ENCODE assay signal across 17 cellular contexts in genomic region chr7:73809454-73810090, GRCh38. TPM values are rescaled to one million over a fixed set of nuclear protein-coding genes. Genes with fewer than 3 reads are reported as not detected.
DNase-seq lines count a peak whose midpoint lies in the region; ATAC-seq and TF ChIP-seq lines count a peak whose summit lies in the region.
"Had no signal": no experiment of that assay in that cellular context is flagged by ENCODE, and none has a peak within 500 bp of the region (broad histone marks: within the 10 kb centered on the region; RNA-seq: fewer than 3 reads in every experiment).

No MANE protein-coding gene starts in this region.

- H3K4me1 ChIP-seq in PC-3 (ENCODE audit: insufficient read depth, low read length) = peaks cover 6% of the 10 kb centered on the region
- H3K4me1 ChIP-seq: parathyroid adenoma, tibial nerve had no signal

- H3K9ac ChIP-seq in PC-3 (ENCODE audit: low read length) = peak overlapping the region; percentile 62
- H3K9ac ChIP-seq: parathyroid adenoma had no signal

- H3K36me3 ChIP-seq in PC-3 (ENCODE audit: low read depth, low read length) = no peaks in the 10 kb centered on the region
- H3K36me3 ChIP-seq: tibial nerve had no signal

- H3K79me2 ChIP-seq in PC-3 (ENCODE audit: low read length) = no peaks in the 10 kb centered on the region
- H3K79me2 ChIP-seq: parathyroid adenoma had no signal

- H3F3A ChIP-seq in PC-3 (ENCODE audit: low read length, unreplicated experiment) = no peaks in the 10 kb centered on the region

- H3K4me1 Mint-ChIP-seq in Calu3 (ENCODE audit: low read depth, unreplicated experiment) = peaks cover 7% of the 10 kb centered on the region
- H3K4me1 Mint-ChIP-seq: activated naive CD4-positive, alpha-beta T cell treated with anti-CD3 and anti-CD28 coated beads, Interleukin-2, amount 50 U/mL, for 24 hours; central memory CD8-positive, alpha-beta T cell had no signal

- TF ChIP-seq CTCF in Calu3 (IDR thresholded peaks at IDR 0.05; ENCODE audit: unreplicated experiment) = no peak
- no peak for TF ChIP-seq CTCF in PC-3 (conservative IDR thresholded peaks at IDR 0.05; ENCODE audit: low read depth, low read length)

- peak; percentile 79 for ATAC-seq in PC-3

- CTCF ChIA-PET in Calu3 (lab: Charles Lee) = interaction anchor here (0.6 to 1.0 kb wide), 4 partner anchors 13 to 38 kb away, joined by 3 to 4 read pairs (median 3); no protein-coding TSS in a partner anchor
- CTCF ChIA-PET in PC-3 (lab: Charles Lee) = no interaction called here

- H3K27me3 ChIP-seq in PC-3 (ENCODE audit: low read length) = no peaks in the 10 kb centered on the region

- no peak overlapping the region for H3K4me3 ChIP-seq in PC-3 (ENCODE audit: low read length)
- H3K4me3 ChIP-seq: tibial nerve had no signal

- intact Hi-C loops in Calu3 (cut with micrococcal nuclease; ENCODE audit: unreplicated experiment) = no loop called here
- intact Hi-C loops in PC-3 (cut with micrococcal nuclease) = no loop called here
- intact Hi-C loops in posterior vena cava (cut with DNase I) = loop anchor here in 1 of 2 donors (5.0 kb wide), 1 partner anchor 48 kb away; no protein-coding TSS in a partner anchor

- peak overlapping the region; percentile 58 for H3K27ac Mint-ChIP-seq in Calu3 (ENCODE audit: unreplicated experiment)
- H3K27ac Mint-ChIP-seq: activated naive CD4-positive, alpha-beta T cell treated with anti-CD3 and anti-CD28 coated beads, Interleukin-2, amount 50 U/mL, for 24 hours had no signal

- H3K9me3 Mint-ChIP-seq in Calu3 (ENCODE audit: low read depth, unreplicated experiment) = no peaks in the 10 kb centered on the region
- H3K9me3 Mint-ChIP-seq: activated naive CD4-positive, alpha-beta T cell treated with anti-CD3 and anti-CD28 coated beads, Interleukin-2, amount 50 U/mL, for 24 hours; central memory CD8-positive, alpha-beta T cell had no signal

- DNase-seq in Calu3 (peak; percentile 40), PC-3 (peak; percentile 71), epithelial cell of prostate (ENCODE audit: low read depth, low spot score) (no peak), posterior vena cava (ENCODE audit: low spot score) (peak; percentile 64), SW 1271 (lab: John Stamatoyannopoulos, UW) (no peak), caudate nucleus (lab: John Stamatoyannopoulos, UW) (no peak), DMS 273 (lab: John Stamatoyannopoulos, UW; ENCODE audit: unreplicated experiment) (no peak), NCI-H1092 (lab: John Stamatoyannopoulos, UW) (no peak)
- DNase-seq: DMS 273 treated with DMSO at 0.1 percent for 48 hours; erythroblast; NCI-H187; stimulated activated CD8-positive, alpha-beta memory T cell treated with anti-CD3 and anti-CD28 coated beads, Interleukin-4, amount 100 ng/mL, for 48 hours had no signal

- H3K27ac ChIP-seq in PC-3 (ENCODE audit: low read length) (peak overlapping the region; percentile 79), epithelial cell of prostate (peak overlapping the region; percentile 22), caudate nucleus (ENCODE audit: low read depth, low read length) (no peak overlapping the region)
- H3K27ac ChIP-seq: parathyroid adenoma, tibial nerve had no signal

- H3K9me3 ChIP-seq in PC-3 (ENCODE audit: low read length) = no peaks in the 10 kb centered on the region

- no TSS peak for BruUV-seq in Calu3 (replicated peaks; lab: Mats Ljungman, UMichigan)
- BruUV-seq in PC-3 (replicated peaks; lab: Mats Ljungman, UMichigan) = TSS peak; percentile 50

- no peak overlapping the region for H3K4me3 Mint-ChIP-seq in Calu3 (ENCODE audit: low read depth, unreplicated experiment)
- H3K4me3 Mint-ChIP-seq: activated naive CD4-positive, alpha-beta T cell treated with anti-CD3 and anti-CD28 coated beads, Interleukin-2, amount 50 U/mL, for 24 hours; central memory CD8-positive, alpha-beta T cell had no signal

- H3K36me3 Mint-ChIP-seq in Calu3 (ENCODE audit: insufficient read depth, unreplicated experiment) = peaks cover 5% of the 10 kb centered on the region

- no peaks in the 10 kb centered on the region for H4K20me1 ChIP-seq in PC-3 (ENCODE audit: low read length)

- no peaks in the 10 kb centered on the region for H3K9me2 ChIP-seq in PC-3 (replicated peaks; ENCODE audit: low read length)

- H3K4me2 ChIP-seq in PC-3 (ENCODE audit: low read length) = peak overlapping the region; percentile 42

- H2AFZ ChIP-seq in PC-3 (ENCODE audit: low read length) = peak overlapping the region; percentile 33
- H2AFZ ChIP-seq: parathyroid adenoma had no signal

- POLR2A ChIA-PET in PC-3 (lab: Charles Lee; ENCODE audit: unreplicated experiment) = no interaction called here

- H3K27me3 Mint-ChIP-seq in Calu3 (ENCODE audit: unreplicated experiment) = no peaks in the 10 kb centered on the region

RNA-seq across cellular contexts. Expression of gene CLDN4, which starts 21.2 kb away (rescaled TPM):
- 283 and 325 TPM in 2 replicates for total RNA-seq in Calu3 (2022)
- total RNA-seq in PC-3 (2014; rRNA removed) = 656 and 724 TPM in 2 replicates
- under 1 TPM; 0.38 to 0.97 TPM for total RNA-seq in posterior vena cava
- total RNA-seq: SK-MEL-5 had no signal

RNA-seq across cellular contexts. Expression of gene METTL27, which starts 32.7 kb away (rescaled TPM):
- 14.3 TPM in 2 replicates for total RNA-seq in Calu3 (2022)
- 0.35 and 3.3 TPM in 2 replicates for total RNA-seq in PC-3 (2014; rRNA removed)
- 1 to 10 TPM in 1 of 2 donors, under 1 TPM in 1; 0.90 to 5.1 TPM for total RNA-seq in posterior vena cava

RNA-seq across cellular contexts. Expression of gene CLDN3, which starts 39.5 kb away (rescaled TPM):
- 122 and 135 TPM in 2 replicates for total RNA-seq in Calu3 (2022)
- 51.6 and 70.7 TPM in 2 replicates for total RNA-seq in PC-3 (2014; rRNA removed)
- total RNA-seq in posterior vena cava = not detected
- total RNA-seq: SK-MEL-5, tibial nerve had no signal

RNA-seq across cellular contexts. Expression of gene TMEM270, which starts 51.4 kb away (rescaled TPM):
- total RNA-seq in Calu3 (2022) (0.59 and 1.2 TPM in 2 replicates), PC-3 (2014; rRNA removed) (3.8 TPM in 1 of 2 replicates, not detected in the other), posterior vena cava (not detected)
- total RNA-seq: SK-MEL-5, tibial nerve had no signal

Comparison
In these comparisons a context has a peak if more than half of its experiments do, and no peak if none do; other contexts are left out.
1. DNase-seq: peak in Calu3 (single experiment), PC-3 (single experiment) and posterior vena cava (single experiment); none in epithelial cell of prostate (single experiment), SW 1271 (0 of 2), caudate nucleus (0 of 61), DMS 273 (single experiment) and NCI-H1092 (single experiment).
2. RNA of gene CLDN4, which starts 21.2 kb away (total RNA-seq): 656 to 724 TPM in PC-3 and 283 to 325 TPM in Calu3; 0.38 to 0.97 TPM in posterior vena cava; every median in the first group is over 100 times any median in the second.
3. RNA of gene CLDN3, which starts 39.5 kb away (total RNA-seq): 122 to 135 TPM in Calu3 and 51.6 to 70.7 TPM in PC-3; not detected in posterior vena cava; every median in the first group is over 10 times any median in the second.